ENCODE assay signal across 7 cellular contexts in genomic region chr19:29277107-29277506, GRCh38.
DNase-seq lines count a peak whose midpoint lies in the region; ATAC-seq, FAIRE-seq and TF ChIP-seq lines count a peak whose summit lies in the region.

No MANE protein-coding gene starts in this region.

- H3K9ac ChIP-seq in SK-N-SH, result no peak overlapping the region

- H3K79me2 ChIP-seq in SK-N-SH (ENCODE audit: insufficient read depth), result no peaks in the 10 kb centered on the region

- no peak for DNase-seq in SK-N-SH
- DNase-seq in activated naive CD8-positive, alpha-beta T cell treated with anti-CD3 and anti-CD28 coated beads, Interleukin-2, amount 50 U/mL, for 16 hours (ENCODE audit: low read depth, low spot score), result peak; percentile 22
- peak; percentile 22 for DNase-seq in stimulated activated CD4-positive, alpha-beta T cell treated with anti-CD3 and anti-CD28 coated beads, Interleukin-4, amount 100 ng/mL, for 1 hour
- DNase-seq in D721Med (ENCODE audit: insufficient read length, low spot score), result no peak
- DNase-seq in retina, result no peak

- TF ChIP-seq CTCF in SK-N-SH (IDR thresholded peaks at IDR 0.05) (no peak), D721Med (IDR thresholded peaks at IDR 0.05; ENCODE audit: insufficient read depth, missing control alignments) (no peak)

- no peaks in the 10 kb centered on the region for H3F3A ChIP-seq in SK-N-SH (replicated peaks; ENCODE audit: insufficient read depth)

- ATAC-seq in GM19025 (IDR thresholded peaks at IDR 0.05; ENCODE audit: low read depth, unreplicated experiment) (peak; percentile 99), HG03045 (IDR thresholded peaks at IDR 0.05; ENCODE audit: unreplicated experiment) (peak; percentile 77)

- no peaks in the 10 kb centered on the region for H3K36me3 ChIP-seq in SK-N-SH (replicated peaks in 1 of 2; ENCODE audit: control insufficient read depth in 1 of 2, insufficient read depth in 2 of 2, low read length in 1 of 2)

- CTCF ChIA-PET in SK-N-SH (lab: Yijun Ruan, JAX), result interaction anchor here (0.7 kb wide), 1 partner anchor 278 kb away, joined by 3 read pairs; no protein-coding TSS in a partner anchor

- H3K27ac ChIP-seq in SK-N-SH (ENCODE audit: low read depth in 2 of 2, low read length in 1 of 2), result no peak overlapping the region

- no peaks in the 10 kb centered on the region for H3K4me1 ChIP-seq in SK-N-SH (ENCODE audit: control insufficient read depth in 1 of 2, insufficient read depth in 2 of 2, low read depth in 1 of 2, low read length in 1 of 2)

- no peak for TF ChIP-seq RAD21 in SK-N-SH (IDR thresholded peaks at IDR 0.05; ENCODE audit: low read length)

- FAIRE-seq in D721Med (lab: Jason Lieb, UNC), result no peak

- no peak for TF ChIP-seq EP300 in SK-N-SH (IDR thresholded peaks at IDR 0.05; ENCODE audit: borderline replicate concordance in 1 of 2, low read depth in 1 of 2, low read length in 1 of 2)

- peaks cover 15% of the 10 kb centered on the region; the same call in 1 of the 2 replicates for H3K27me3 ChIP-seq in SK-N-SH (ENCODE audit: insufficient read depth)

- no peak overlapping the region for H3K4me2 ChIP-seq in SK-N-SH

- 3% methylated on average over 7 of the region's 7 CpGs for WGBS in SK-N-SH (ENCODE audit: low lambda C conversion rate)

- POLR2A ChIA-PET in SK-N-SH (lab: Yijun Ruan, JAX), result no interaction called here

- no peaks in the 10 kb centered on the region for H3K9me3 ChIP-seq in SK-N-SH

- H3K4me3 ChIP-seq in SK-N-SH (ENCODE audit: low read depth in 2 of 2, low read length in 1 of 2), result peak overlapping the region; percentile 16 to 26; a peak in 2 of 4 replicates

- H4K20me1 ChIP-seq in SK-N-SH (ENCODE audit: insufficient read depth), result no peaks in the 10 kb centered on the region

- no peak overlapping the region for H2AFZ ChIP-seq in SK-N-SH (ENCODE audit: low read depth)

- no peaks in the 10 kb centered on the region for H3K9me2 ChIP-seq in SK-N-SH

TF ChIP-seq in SK-N-SH, 30 proteins besides CTCF, POLR2A, EP300 and RAD21:
- peak; percentile 75 for TF ChIP-seq PBX3 (IDR thresholded peaks at IDR 0.05)
- TF ChIP-seq SIN3A (IDR thresholded peaks at IDR 0.05; ENCODE audit: borderline replicate concordance, low read depth, low read length), result no peak
- TF ChIP-seq NRF1 (IDR thresholded peaks at IDR 0.05; ENCODE audit: low read depth, low read length), result no peak
TF ChIP-seq in SK-N-SH: peak in this region for 1.

Comparison
In these comparisons a context has a peak if more than half of its experiments do, and no peak if none do; other contexts are left out.
1. DNase-seq: peak in activated naive CD8-positive, alpha-beta T cell treated with anti-CD3 and anti-CD28 coated beads, Interleukin-2, amount 50 U/mL, for 16 hours (single experiment) and stimulated activated CD4-positive, alpha-beta T cell treated with anti-CD3 and anti-CD28 coated beads, Interleukin-4, amount 100 ng/mL, for 1 hour (single experiment); none in SK-N-SH (single experiment), D721Med (single experiment) and retina (single experiment).